In genomic region chr15:57562220-57562769, GRCh38 we compare ENCODE assay signal across 19 cellular contexts. TPM values are rescaled to one million over a fixed set of nuclear protein-coding genes. Genes with fewer than 3 reads are reported as not detected.
DNase-seq lines count a peak whose midpoint lies in the region; ATAC-seq, FAIRE-seq and TF ChIP-seq lines count a peak whose summit lies in the region.
"Had no signal": no experiment of that assay in that cellular context is flagged by ENCODE, and none has a peak within 500 bp of the region (broad histone marks: within the 10 kb centered on the region; RNA-seq: fewer than 3 reads in every experiment).

No MANE protein-coding gene starts in this region.

- H3K36me3 Mint-ChIP-seq in CD4-positive, CD25-positive, alpha-beta regulatory T cell: no peaks in the 10 kb centered on the region
- H3K36me3 Mint-ChIP-seq in endothelial cell (ENCODE audit: low read depth, unreplicated experiment): peaks cover 10% of the 10 kb centered on the region
- H3K36me3 Mint-ChIP-seq: memory B cell had no signal

- H3K4me1 ChIP-seq in CD4-positive, CD25-positive, alpha-beta regulatory T cell (ENCODE audit: control insufficient read depth, insufficient read depth, low read length, poor library complexity, severe bottlenecking): peaks cover 20% of the 10 kb centered on the region
- peaks cover 20% of the 10 kb centered on the region for H3K4me1 ChIP-seq in keratinocyte (ENCODE audit: control insufficient read depth, extremely low read depth, insufficient read depth, low read length)

- H3K9me3 ChIP-seq in CD4-positive, CD25-positive, alpha-beta regulatory T cell (ENCODE audit: control insufficient read depth in 2 of 2, low read length in 2 of 2): no peaks in the 10 kb centered on the region
- H3K9me3 ChIP-seq in keratinocyte (ENCODE audit: control insufficient read depth, low read depth, low read length): no peaks in the 10 kb centered on the region
- H3K9me3 ChIP-seq: neutrophil, vagina had no signal

- no peak for TF ChIP-seq CTCF in RWPE1 (conservative IDR thresholded peaks at IDR 0.05; ENCODE audit: low read depth)
- TF ChIP-seq CTCF in endothelial cell (IDR thresholded peaks at IDR 0.05; ENCODE audit: unreplicated experiment): no peak
- no peak for TF ChIP-seq CTCF in keratinocyte (optimal IDR thresholded peaks at IDR 0.05 in 1 of 3, IDR thresholded peaks at IDR 0.05 in 1 of 3, conservative IDR thresholded peaks at IDR 0.05 in 1 of 3; ENCODE audit: extremely low read depth in 1 of 3, insufficient read depth in 2 of 3, low read length in 3 of 3)

- no peaks in the 10 kb centered on the region for H3K36me3 ChIP-seq in CD4-positive, CD25-positive, alpha-beta regulatory T cell (ENCODE audit: control insufficient read depth, insufficient read depth, low read length)
- H3K36me3 ChIP-seq in keratinocyte (ENCODE audit: control insufficient read depth in 2 of 2, extremely low read depth in 1 of 2, insufficient read depth in 2 of 2, low read length in 2 of 2): no peaks in the 10 kb centered on the region
- H3K36me3 ChIP-seq: neutrophil, vagina had no signal

- H3K4me2 ChIP-seq in keratinocyte (ENCODE audit: control insufficient read depth, extremely low read depth, insufficient read depth, low read depth, low read length): no peak overlapping the region

- H3K27ac ChIP-seq in CD4-positive, CD25-positive, alpha-beta regulatory T cell (ENCODE audit: insufficient read depth, low read length, poor library complexity, severe bottlenecking): no peak overlapping the region
- H3K27ac ChIP-seq in RWPE1 (peak overlapping the region; percentile 46), keratinocyte (ENCODE audit: control insufficient read depth, insufficient read depth, low read length) (peak overlapping the region; percentile 27)
- H3K27ac ChIP-seq: GM23248, neutrophil, vagina had no signal

- H3K27ac Mint-ChIP-seq in CD4-positive, CD25-positive, alpha-beta regulatory T cell: peak overlapping the region; percentile 47 to 85 (median 76)
- peak overlapping the region; percentile 57 for H3K27ac Mint-ChIP-seq in endothelial cell (ENCODE audit: unreplicated experiment)
- H3K27ac Mint-ChIP-seq: activated CD4-positive, alpha-beta T cell treated with anti-CD3 and anti-CD28 coated beads, Interleukin-2, amount 10 ng/mL, durations not matched to agents 7 days and 5 days; memory B cell had no signal

- no peaks in the 10 kb centered on the region for H3K27me3 ChIP-seq in CD4-positive, CD25-positive, alpha-beta regulatory T cell (ENCODE audit: control insufficient read depth, insufficient read depth, low read length)
- no peaks in the 10 kb centered on the region for H3K27me3 ChIP-seq in keratinocyte (ENCODE audit: control insufficient read depth, extremely low read depth, insufficient read depth, low read length)
- H3K27me3 ChIP-seq: vagina had no signal

- dilution Hi-C loops in keratinocyte (cut with MboI; ENCODE audit: extremely low pct_ligation_motif_present, low sequenced_read_pairs): no loop called here

- H3K9me3 Mint-ChIP-seq in CD4-positive, CD25-positive, alpha-beta regulatory T cell: no peaks in the 10 kb centered on the region
- H3K9me3 Mint-ChIP-seq in endothelial cell (ENCODE audit: unreplicated experiment): no peaks in the 10 kb centered on the region
- H3K9me3 Mint-ChIP-seq: activated CD4-positive, alpha-beta T cell treated with anti-CD3 and anti-CD28 coated beads, Interleukin-2, amount 10 ng/mL, durations not matched to agents 7 days and 5 days; memory B cell had no signal

- H3K9ac ChIP-seq in keratinocyte (ENCODE audit: control insufficient read depth, extremely low read depth, insufficient read depth, low read length): no peak overlapping the region
- H3K9ac ChIP-seq: GM23248 had no signal

- H3K79me2 ChIP-seq in keratinocyte (ENCODE audit: control insufficient read depth, insufficient read depth, low read length): no peaks in the 10 kb centered on the region

- H2AFZ ChIP-seq in keratinocyte (ENCODE audit: control insufficient read depth, low read length): peak overlapping the region; percentile 78
- H2AFZ ChIP-seq: GM23248 had no signal

- no peak overlapping the region for H3K4me3 ChIP-seq in CD4-positive, CD25-positive, alpha-beta regulatory T cell (ENCODE audit: low read depth, low read length)
- H3K4me3 ChIP-seq in keratinocyte (ENCODE audit: control insufficient read depth in 2 of 3, extremely low read depth in 1 of 3, insufficient read depth in 2 of 3, low read depth in 1 of 3, low read length in 3 of 3): no peak overlapping the region
- H3K4me3 ChIP-seq: GM23248, vagina had no signal

- peaks cover 5 to 45% (median 15%) of the 10 kb centered on the region in 4 donors for H3K4me1 Mint-ChIP-seq in CD4-positive, CD25-positive, alpha-beta regulatory T cell
- peaks cover 51% of the 10 kb centered on the region for H3K4me1 Mint-ChIP-seq in endothelial cell (ENCODE audit: unreplicated experiment)

- ATAC-seq in CD4-positive, CD25-positive, alpha-beta regulatory T cell (ENCODE audit: low read depth in 2 of 2): peak in 1 of 2 donors; percentile 33
- ATAC-seq in HG03108 (IDR thresholded peaks at IDR 0.05; ENCODE audit: unreplicated experiment): no peak

- peaks cover 22% of the 10 kb centered on the region for H3K27me3 Mint-ChIP-seq in CD4-positive, CD25-positive, alpha-beta regulatory T cell
- peaks cover 11% of the 10 kb centered on the region for H3K27me3 Mint-ChIP-seq in endothelial cell (ENCODE audit: unreplicated experiment)

- POLR2A ChIA-PET in RWPE1 (lab: Yijun Ruan, JAX; ENCODE audit: low non-redundant PET): no interaction called here

- H4K20me1 ChIP-seq in keratinocyte (ENCODE audit: control insufficient read depth, extremely low read depth, insufficient read depth, low read length): no peaks in the 10 kb centered on the region

- FAIRE-seq in keratinocyte (lab: Jason Lieb, UNC): peak; percentile 44
- FAIRE-seq: astrocyte had no signal

- H3K4me3 Mint-ChIP-seq in CD4-positive, CD25-positive, alpha-beta regulatory T cell: peak overlapping the region in 2 of 4 donors; percentile 27 to 58
- H3K4me3 Mint-ChIP-seq in endothelial cell (ENCODE audit: unreplicated experiment): no peak overlapping the region
- H3K4me3 Mint-ChIP-seq: activated CD4-positive, alpha-beta T cell treated with anti-CD3 and anti-CD28 coated beads, Interleukin-2, amount 10 ng/mL, durations not matched to agents 7 days and 5 days had no signal

- CTCF ChIA-PET in RWPE1 (lab: Yijun Ruan, JAX): interaction anchor here (2.9 kb wide), 1 partner anchor 49 kb away, joined by 61 read pairs; no protein-coding TSS in a partner anchor

- DNase-seq in CD4-positive, CD25-positive, alpha-beta regulatory T cell: peak in 1 of 3 donors; percentile 41
- no peak for DNase-seq in RWPE1 (ENCODE audit: low spot score)
- DNase-seq in endothelial cell (ENCODE audit: low spot score): no peak
- no peak for DNase-seq in keratinocyte (ENCODE audit: low read depth, low spot score)
- no peak for DNase-seq in NCI-H128 (lab: John Stamatoyannopoulos, UW; ENCODE audit: unreplicated experiment)
- DNase-seq in NCI-H2081 treated with DMSO at 0.1 percent for 48 hours (lab: John Stamatoyannopoulos, UW): no peak
- no peak for DNase-seq in kidney tubule cell (ENCODE audit: low spot score)
- DNase-seq: activated CD4-positive, alpha-beta T cell treated with anti-CD3 and anti-CD28 coated beads, Interleukin-2, amount 10 ng/mL, durations not matched to agents 7 days and 5 days; AML-193; DND-41; GM23248; NCI-H146; T-helper 9 cell had no signal

- no peaks in the 10 kb centered on the region for H3K9me1 ChIP-seq in keratinocyte (ENCODE audit: control insufficient read depth, extremely low read depth, insufficient read depth, low read length)

RNA-seq across cellular contexts. Expression of gene MYZAP, which starts 29.4 kb away (rescaled TPM):
- total RNA-seq in CD4-positive, CD25-positive, alpha-beta regulatory T cell: 0.84 TPM
- polyA plus RNA-seq in CD4-positive, CD25-positive, alpha-beta regulatory T cell: 1 to 10 TPM in 3 of 4 donors, under 1 TPM in 1; 0.49 to 3.9 (median 1.8) TPM
- total RNA-seq in endothelial cell (ENCODE audit: unreplicated experiment): 55.3 TPM
- 1.1 to 1.8 TPM (median 1.3 TPM) in 3 replicates for polyA plus RNA-seq in keratinocyte
- polyA plus RNA-seq in keratinocyte (2011; ENCODE audit: low read depth): 3.9 TPM
- 0.86 and 1.5 TPM in 2 replicates for polyA plus RNA-seq in keratinocyte (2011; cell fraction: cytosol; rRNA removed)
- polyA plus RNA-seq in keratinocyte (2011; cell fraction: nucleus; rRNA removed): 0.96 and 1.4 TPM in 2 replicates
- polyA plus RNA-seq in keratinocyte (2012; ENCODE audit: low replicate concordance): 0.92 and 4.7 TPM in 2 replicates
- polyA minus RNA-seq in keratinocyte: 0.16 to 0.33 TPM (median 0.30 TPM) in 3 replicates
- polyA minus RNA-seq in keratinocyte (2011; cell fraction: cytosol; rRNA and poly(A)+ RNA removed): not detected
- polyA minus RNA-seq in keratinocyte (2011; cell fraction: nucleus; rRNA and poly(A)+ RNA removed): 0.63 TPM in 1 of 2 replicates, not detected in the other
- total RNA-seq: activated CD4-positive, alpha-beta T cell treated with anti-CD3 and anti-CD28 coated beads, Interleukin-2, amount 10 ng/mL, durations not matched to agents 7 days and 5 days; GM23248; NCI-H460 had no signal

Comparison
In these comparisons a context has a peak if more than half of its experiments do, and no peak if none do; other contexts are left out.
1. RNA of gene MYZAP, which starts 29.4 kb away (total RNA-seq): 55.3 TPM in endothelial cell (single experiment); 0.84 TPM in CD4-positive, CD25-positive, alpha-beta regulatory T cell (single experiment); every median in the first group is over 10 times any median in the second.